8 cellular contexts compared by ENCODE assay signal in genomic region chr11:67234571-67234970, GRCh38. TPM values are rescaled to one million over a fixed set of nuclear protein-coding genes. Genes with fewer than 3 reads are reported as not detected.
DNase-seq lines count a peak whose midpoint lies in the region; ATAC-seq and TF ChIP-seq lines count a peak whose summit lies in the region.
"Not testable (repeated sequence)": the region's sequence is repeated elsewhere in the genome, so short reads cannot be mapped to it uniquely, and the experiment has no call there.

No MANE protein-coding gene starts in this region.

- not testable (repeated sequence) for ATAC-seq in activated CD8-positive, alpha-beta memory T cell treated with anti-CD3 and anti-CD28 coated beads, Interleukin-2, amount 10 ng/mL, durations not matched to agents 7 days and 5 days; naive thymus-derived CD8-positive, alpha-beta T cell
- peak; percentile 55 for ATAC-seq in esophagus mucosa

- H3K27ac Mint-ChIP-seq in CD14-positive monocyte = peak overlapping the region in 4 of 7 donors; percentile 27 to 70 (median 34)
- H3K27ac Mint-ChIP-seq in T-helper 2 cell treated with Interferon-gamma antibody and Interleukin-4, amounts not matched to agents 5 μg/mL and 100 μg/mL, for 36 hours = peak overlapping the region; percentile 1
- peak overlapping the region; percentile 61 for H3K27ac Mint-ChIP-seq in activated CD8-positive, alpha-beta memory T cell treated with anti-CD3 and anti-CD28 coated beads, Interleukin-2, amount 10 ng/mL, durations not matched to agents 7 days and 5 days
- peak overlapping the region; percentile 26 for H3K27ac Mint-ChIP-seq in activated naive CD4-positive, alpha-beta T cell treated with anti-CD3 and anti-CD28 coated beads, Interleukin-2, amount 50 U/mL, for 24 hours
- H3K27ac Mint-ChIP-seq in naive thymus-derived CD8-positive, alpha-beta T cell = peak overlapping the region in 9 of 10 donors; percentile 11 to 86 (median 60)

- H3K27ac ChIP-seq in KMS-11 = peak overlapping the region; percentile 38
- peak overlapping the region; percentile 34 to 56 (median 41) for H3K27ac ChIP-seq in stomach

- DNase-seq in CD14-positive monocyte (ENCODE audit: low spot score); T-helper 2 cell treated with Interferon-gamma antibody and Interleukin-4, amounts not matched to agents 5 μg/mL and 100 μg/mL, for 36 hours (ENCODE audit: low spot score); activated CD8-positive, alpha-beta memory T cell treated with anti-CD3 and anti-CD28 coated beads, Interleukin-2, amount 10 ng/mL, durations not matched to agents 7 days and 5 days; naive thymus-derived CD8-positive, alpha-beta T cell; stomach: not testable (repeated sequence)

- H3K9ac ChIP-seq in KMS-11 = not testable (repeated sequence)

- WGBS in stomach, 5 donors = 71 to 82% (median 75%) methylated on average over 8 of the region's 8 CpGs

- H3K4me2 ChIP-seq in KMS-11 = 0 out of 2 replicates have a peak overlapping the region, but pooled peaks have one; percentile 23

- H3K27me3 Mint-ChIP-seq in CD14-positive monocyte (ENCODE audit: low read depth in 3 of 3); T-helper 2 cell treated with Interferon-gamma antibody and Interleukin-4, amounts not matched to agents 5 μg/mL and 100 μg/mL, for 36 hours (ENCODE audit: low read depth); activated CD8-positive, alpha-beta memory T cell treated with anti-CD3 and anti-CD28 coated beads, Interleukin-2, amount 10 ng/mL, durations not matched to agents 7 days and 5 days; activated naive CD4-positive, alpha-beta T cell treated with anti-CD3 and anti-CD28 coated beads, Interleukin-2, amount 50 U/mL, for 24 hours; naive thymus-derived CD8-positive, alpha-beta T cell: not testable (repeated sequence)

- not testable (repeated sequence) for H2AFZ ChIP-seq in KMS-11 (ENCODE audit: low read depth)

- TF ChIP-seq POLR2A in stomach (IDR thresholded peaks at IDR 0.05) = not testable (repeated sequence)

- CTCF ChIA-PET in activated CD8-positive, alpha-beta memory T cell treated with anti-CD3 and anti-CD28 coated beads, Interleukin-2, amount 10 ng/mL, durations not matched to agents 7 days and 5 days (lab: Charles Lee) = interaction anchor here (1.1 to 1.4 kb wide), 2 partner anchors 17 to 147 kb away, joined by 3 to 5 read pairs; no protein-coding TSS in a partner anchor

- not testable (repeated sequence) for H3K79me2 ChIP-seq in KMS-11 (ENCODE audit: insufficient read depth, low read depth)

- H3K27me3 ChIP-seq in KMS-11 (ENCODE audit: insufficient read depth, low read depth); stomach: not testable (repeated sequence)

- intact Hi-C loops in CD14-positive monocyte (cut with micrococcal nuclease) = loop anchor here in 1 of 2 donors (5.0 kb wide), 1 partner anchor 47 kb away; no protein-coding TSS in a partner anchor
- intact Hi-C loops in stomach (cut with DNase I; ENCODE audit: low total_unique reads) = not testable (repeated sequence)

- POLR2A ChIA-PET in naive thymus-derived CD8-positive, alpha-beta T cell (lab: Charles Lee) = interaction anchor here (0.7 to 1.9 kb wide), 3 partner anchors 19 to 111 kb away, joined by 3 to 5 read pairs (median 3); no protein-coding TSS in a partner anchor

- H3K9me3 ChIP-seq in stomach = not testable (repeated sequence)

- not testable (repeated sequence) for H3K4me3 Mint-ChIP-seq in CD14-positive monocyte; T-helper 2 cell treated with Interferon-gamma antibody and Interleukin-4, amounts not matched to agents 5 μg/mL and 100 μg/mL, for 36 hours; activated CD8-positive, alpha-beta memory T cell treated with anti-CD3 and anti-CD28 coated beads, Interleukin-2, amount 10 ng/mL, durations not matched to agents 7 days and 5 days; activated naive CD4-positive, alpha-beta T cell treated with anti-CD3 and anti-CD28 coated beads, Interleukin-2, amount 50 U/mL, for 24 hours
- peak overlapping the region in 1 of 10 donors; percentile 4 for H3K4me3 Mint-ChIP-seq in naive thymus-derived CD8-positive, alpha-beta T cell

- not testable (repeated sequence) for H3K9me3 Mint-ChIP-seq in CD14-positive monocyte; T-helper 2 cell treated with Interferon-gamma antibody and Interleukin-4, amounts not matched to agents 5 μg/mL and 100 μg/mL, for 36 hours; activated CD8-positive, alpha-beta memory T cell treated with anti-CD3 and anti-CD28 coated beads, Interleukin-2, amount 10 ng/mL, durations not matched to agents 7 days and 5 days (ENCODE audit: low read depth); activated naive CD4-positive, alpha-beta T cell treated with anti-CD3 and anti-CD28 coated beads, Interleukin-2, amount 50 U/mL, for 24 hours; naive thymus-derived CD8-positive, alpha-beta T cell

- not testable (repeated sequence) for TF ChIP-seq EP300 in stomach (IDR thresholded peaks at IDR 0.05)

- not testable (repeated sequence) for H3K36me3 ChIP-seq in KMS-11 (ENCODE audit: insufficient read depth)
- peaks cover 15 to 55% (median 36%) of the 10 kb centered on the region in 4 donors for H3K36me3 ChIP-seq in stomach

- H3K4me1 Mint-ChIP-seq in CD14-positive monocyte = peaks cover 22% of the 10 kb centered on the region
- peaks cover 26% of the 10 kb centered on the region for H3K4me1 Mint-ChIP-seq in T-helper 2 cell treated with Interferon-gamma antibody and Interleukin-4, amounts not matched to agents 5 μg/mL and 100 μg/mL, for 36 hours (ENCODE audit: low read depth)
- H3K4me1 Mint-ChIP-seq in activated CD8-positive, alpha-beta memory T cell treated with anti-CD3 and anti-CD28 coated beads, Interleukin-2, amount 10 ng/mL, durations not matched to agents 7 days and 5 days = peaks cover 29% of the 10 kb centered on the region
- H3K4me1 Mint-ChIP-seq in activated naive CD4-positive, alpha-beta T cell treated with anti-CD3 and anti-CD28 coated beads, Interleukin-2, amount 50 U/mL, for 24 hours = peaks cover 40% of the 10 kb centered on the region
- H3K4me1 Mint-ChIP-seq in naive thymus-derived CD8-positive, alpha-beta T cell = peaks cover 20 to 42% (median 29%) of the 10 kb centered on the region in 4 donors

- H4K20me1 ChIP-seq in KMS-11 (ENCODE audit: insufficient read depth) = not testable (repeated sequence)

- peaks cover 33 to 70% of the 10 kb centered on the region in 2 donors for H3K36me3 Mint-ChIP-seq in CD14-positive monocyte
- H3K36me3 Mint-ChIP-seq in T-helper 2 cell treated with Interferon-gamma antibody and Interleukin-4, amounts not matched to agents 5 μg/mL and 100 μg/mL, for 36 hours (ENCODE audit: low read depth) = peaks cover 22% of the 10 kb centered on the region
- peaks cover 22% of the 10 kb centered on the region for H3K36me3 Mint-ChIP-seq in activated CD8-positive, alpha-beta memory T cell treated with anti-CD3 and anti-CD28 coated beads, Interleukin-2, amount 10 ng/mL, durations not matched to agents 7 days and 5 days
- not testable (repeated sequence) for H3K36me3 Mint-ChIP-seq in activated naive CD4-positive, alpha-beta T cell treated with anti-CD3 and anti-CD28 coated beads, Interleukin-2, amount 50 U/mL, for 24 hours
- peaks cover 0 to 39% (median 0%) of the 10 kb centered on the region in 3 donors for H3K36me3 Mint-ChIP-seq in naive thymus-derived CD8-positive, alpha-beta T cell

- peaks cover 57% of the 10 kb centered on the region for H3K4me1 ChIP-seq in KMS-11 (ENCODE audit: low read depth, poor library complexity, severe bottlenecking)
- H3K4me1 ChIP-seq in stomach = peaks cover 13 to 42% (median 25%) of the 10 kb centered on the region in 4 donors

- H3K4me3 ChIP-seq in KMS-11 (IDR thresholded peaks at IDR 0.05; ENCODE audit: insufficient read depth, low read depth, low read length); stomach: not testable (repeated sequence)

- TF ChIP-seq CTCF in CD14-positive monocyte (IDR thresholded peaks at IDR 0.05); KMS-11 (conservative IDR thresholded peaks at IDR 0.05; ENCODE audit: low read depth, low read length); stomach (IDR thresholded peaks at IDR 0.05): not testable (repeated sequence)

RNA-seq across cellular contexts. Expression of gene GRK2, which starts 31.7 kb away (rescaled TPM):
- 10 to 100 TPM; 34.9 to 43.0 TPM for polyA plus RNA-seq in CD14-positive monocyte
- total RNA-seq in activated CD8-positive, alpha-beta memory T cell treated with anti-CD3 and anti-CD28 coated beads, Interleukin-2, amount 10 ng/mL, durations not matched to agents 7 days and 5 days = 100 to 1,000 TPM; 366 to 402 TPM
- 61.6 TPM for total RNA-seq in esophagus mucosa
- total RNA-seq in naive thymus-derived CD8-positive, alpha-beta T cell = 100 to 1,000 TPM; 345 to 354 TPM
- polyA plus RNA-seq in naive thymus-derived CD8-positive, alpha-beta T cell = 10 to 100 TPM; 16.8 to 70.7 (median 31.1) TPM
- total RNA-seq in stomach = 100 to 1,000 TPM in 4 of 5 donors, 10 to 100 TPM in 1; 53.8 to 266 (median 131) TPM
- polyA plus RNA-seq in stomach = 10 to 100 TPM; 44.0 to 59.4 (median 46.5) TPM

RNA-seq across cellular contexts. Expression of gene ANKRD13D, which starts 54.5 kb away (rescaled TPM):
- polyA plus RNA-seq in CD14-positive monocyte (10 to 100 TPM in 1 of 2 donors, 1 to 10 TPM in 1; 9.1 to 10.3 TPM), stomach (10 to 100 TPM; 18.5 to 61.3 (median 30.9) TPM)
- 100 to 1,000 TPM; 148 to 172 TPM for total RNA-seq in activated CD8-positive, alpha-beta memory T cell treated with anti-CD3 and anti-CD28 coated beads, Interleukin-2, amount 10 ng/mL, durations not matched to agents 7 days and 5 days
- total RNA-seq in esophagus mucosa (45.2 TPM), stomach (10 to 100 TPM; 24.6 to 96.4 (median 42.6) TPM)
- 100 to 1,000 TPM; 189 to 206 TPM for total RNA-seq in naive thymus-derived CD8-positive, alpha-beta T cell
- 10 to 100 TPM in 2 of 3 donors, 1 to 10 TPM in 1; 6.0 to 18.3 (median 10.1) TPM for polyA plus RNA-seq in naive thymus-derived CD8-positive, alpha-beta T cell

Comparison
In these comparisons a context has a peak if more than half of its experiments do, and no peak if none do; other contexts are left out.
1. H3K27ac Mint-ChIP-seq: peak in every context shown above with its lines; median percentile 61 in activated CD8-positive, alpha-beta memory T cell treated with anti-CD3 and anti-CD28 coated beads, Interleukin-2, amount 10 ng/mL, durations not matched to agents 7 days and 5 days; 60 in naive thymus-derived CD8-positive, alpha-beta T cell; 34 in CD14-positive monocyte; 26 in activated naive CD4-positive, alpha-beta T cell treated with anti-CD3 and anti-CD28 coated beads, Interleukin-2, amount 50 U/mL, for 24 hours; 1 in T-helper 2 cell treated with Interferon-gamma antibody and Interleukin-4, amounts not matched to agents 5 μg/mL and 100 μg/mL, for 36 hours.